In genomic region chr16:68244903-68245853, GRCh38 we compare ENCODE assay signal across 1 cellular context.
TF ChIP-seq lines count a peak whose summit lies in the region.

TSS of gene PLA2G15 (plus strand) at chr16:68245373. CDS start at chr16:68245427, 54 bp downstream.

TF ChIP-seq in K562, 482 proteins besides CTCF, POLR2A, EP300 and RAD21 (continued from another document and continues in another):
- TF ChIP-seq, protein P1, sequence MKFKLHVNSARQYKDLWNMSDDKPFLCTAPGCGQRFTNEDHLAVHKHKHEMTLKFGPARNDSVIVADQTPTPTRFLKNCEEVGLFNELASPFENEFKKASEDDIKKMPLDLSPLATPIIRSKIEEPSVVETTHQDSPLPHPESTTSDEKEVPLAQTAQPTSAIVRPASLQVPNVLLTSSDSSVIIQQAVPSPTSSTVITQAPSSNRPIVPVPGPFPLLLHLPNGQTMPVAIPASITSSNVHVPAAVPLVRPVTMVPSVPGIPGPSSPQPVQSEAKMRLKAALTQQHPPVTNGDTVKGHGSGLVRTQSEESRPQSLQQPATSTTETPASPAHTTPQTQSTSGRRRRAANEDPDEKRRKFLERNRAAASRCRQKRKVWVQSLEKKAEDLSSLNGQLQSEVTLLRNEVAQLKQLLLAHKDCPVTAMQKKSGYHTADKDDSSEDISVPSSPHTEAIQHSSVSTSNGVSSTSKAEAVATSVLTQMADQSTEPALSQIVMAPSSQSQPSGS (CRISPR knock-in tag; IDR thresholded peaks at IDR 0.05): no peak
- TF ChIP-seq TAF15 (IDR thresholded peaks at IDR 0.05; ENCODE audit: low read depth, low read length) (no peak), CCNT2 (IDR thresholded peaks at IDR 0.05; ENCODE audit: borderline replicate concordance, extremely low read depth, insufficient read length, low read depth, low read length) (peak; percentile 82), STAT5A (IDR thresholded peaks at IDR 0.05; ENCODE audit: borderline replicate concordance, low read length) (no peak), RB1 (IDR thresholded peaks at IDR 0.05; ENCODE audit: low read depth) (peak; percentile 60; the same call in 1 of the 2 replicates), POLR2B (IDR thresholded peaks at IDR 0.05; ENCODE audit: low read depth, partially characterized antibody) (peak; percentile 33), ZNF436 (CRISPR knock-in tag; IDR thresholded peaks at IDR 0.05) (no peak), BHLHE40 (IDR thresholded peaks at IDR 0.05; ENCODE audit: low read length) (peak; percentile 0; the same call in 1 of the 2 replicates), MEF2A (IDR thresholded peaks at IDR 0.05; ENCODE audit: control insufficient read depth, low read depth, low read length) (no peak), ZNF766 (CRISPR knock-in tag; conservative IDR thresholded peaks at IDR 0.05) (no peak), POLR2AphosphoS5 (IDR thresholded peaks at IDR 0.05; ENCODE audit: control insufficient read depth, insufficient read depth, low read depth, low read length) (no peak; the same call in 1 of the 2 replicates), HOXB6 (CRISPR knock-in tag; IDR thresholded peaks at IDR 0.05; ENCODE audit: borderline replicate concordance) (no peak), EP400 (IDR thresholded peaks at IDR 0.05) (peak; percentile 66; the same call in 1 of the 2 replicates), ZSCAN32 (CRISPR knock-in tag; IDR thresholded peaks at IDR 0.05) (no peak), KHSRP (IDR thresholded peaks at IDR 0.05) (no peak), NELFE (IDR thresholded peaks at IDR 0.05; ENCODE audit: insufficient read depth, insufficient read length) (no peak), GATAD2B (IDR thresholded peaks at IDR 0.05; ENCODE audit: borderline replicate concordance) (no peak), TSC22D4 (tag; IDR thresholded peaks at IDR 0.05) (no peak), RFX7 (CRISPR knock-in tag; IDR thresholded peaks at IDR 0.05) (no peak), FOXA1 (IDR thresholded peaks at IDR 0.05; ENCODE audit: borderline replicate concordance) (no peak), CCAR2 (IDR thresholded peaks at IDR 0.05; ENCODE audit: low read depth, low read length) (no peak), RBM14 (IDR thresholded peaks at IDR 0.05; ENCODE audit: borderline replicate concordance, insufficient read depth, low read depth, low read length) (no peak), SMARCB1 (IDR thresholded peaks at IDR 0.05; ENCODE audit: insufficient read length, low read depth) (no peak), ZNF707 (CRISPR knock-in tag; conservative IDR thresholded peaks at IDR 0.05) (no peak), HNRNPLL (IDR thresholded peaks at IDR 0.05; ENCODE audit: low read depth, low read length, poor library complexity, severe bottlenecking) (peak; percentile 31), TRIM24 (IDR thresholded peaks at IDR 0.05) (no peak; a peak in 1 of 4 replicates), MECOM (CRISPR knock-in tag; IDR thresholded peaks at IDR 0.05) (no peak), ZNF77 (CRISPR knock-in tag; IDR thresholded peaks at IDR 0.05) (no peak), ZNF24 (IDR thresholded peaks at IDR 0.05) (no peak), JUN (IDR thresholded peaks at IDR 0.05; ENCODE audit: borderline replicate concordance, low read depth, low read length) (0 out of 2 replicates have a peak, but pooled peaks have one; percentile 16), JUN (CRISPR knock-in tag; IDR thresholded peaks at IDR 0.05; ENCODE audit: borderline replicate concordance) (no peak), TOE1 (IDR thresholded peaks at IDR 0.05; ENCODE audit: borderline replicate concordance) (peak; percentile 84; the same call in 1 of the 2 replicates), TOE1 (CRISPR knock-in tag; IDR thresholded peaks at IDR 0.05; ENCODE audit: borderline replicate concordance, low read depth) (no peak), ETS2 (tag; IDR thresholded peaks at IDR 0.05; ENCODE audit: borderline replicate concordance, poor library complexity, severe bottlenecking) (no peak), MCM3 (IDR thresholded peaks at IDR 0.05) (no peak), GTF2E2 (tag; IDR thresholded peaks at IDR 0.05) (no peak), KDM2B (CRISPR knock-in tag; IDR thresholded peaks at IDR 0.05) (no peak), CBFB (CRISPR knock-in tag; IDR thresholded peaks at IDR 0.05) (no peak), KLF16 (IDR thresholded peaks at IDR 0.05) (peak; percentile 85), CBFA2T3 (IDR thresholded peaks at IDR 0.05) (no peak), HES1 (IDR thresholded peaks at IDR 0.05; ENCODE audit: low read depth) (no peak), RNF2 (IDR thresholded peaks at IDR 0.05) (0 out of 2 replicates have a peak, but pooled peaks have one; percentile 15), ZNF347 (CRISPR knock-in tag; IDR thresholded peaks at IDR 0.05; ENCODE audit: low read depth) (no peak), EZH2 (IDR thresholded peaks at IDR 0.05; ENCODE audit: borderline replicate concordance, low read depth, low read length) (no peak), HOMEZ (CRISPR knock-in tag; IDR thresholded peaks at IDR 0.05) (no peak), PML (IDR thresholded peaks at IDR 0.05; ENCODE audit: low read length) (peak; percentile 17; the same call in 1 of the 2 replicates), ZNF696 (CRISPR knock-in tag; conservative IDR thresholded peaks at IDR 0.05) (no peak), NONO (IDR thresholded peaks at IDR 0.05; ENCODE audit: low read depth in 2 of 2, low read length in 1 of 2) (no peak), DACH1 (IDR thresholded peaks at IDR 0.05; ENCODE audit: partially characterized antibody) (peak; percentile 6)
- TF ChIP-seq, protein P2, sequence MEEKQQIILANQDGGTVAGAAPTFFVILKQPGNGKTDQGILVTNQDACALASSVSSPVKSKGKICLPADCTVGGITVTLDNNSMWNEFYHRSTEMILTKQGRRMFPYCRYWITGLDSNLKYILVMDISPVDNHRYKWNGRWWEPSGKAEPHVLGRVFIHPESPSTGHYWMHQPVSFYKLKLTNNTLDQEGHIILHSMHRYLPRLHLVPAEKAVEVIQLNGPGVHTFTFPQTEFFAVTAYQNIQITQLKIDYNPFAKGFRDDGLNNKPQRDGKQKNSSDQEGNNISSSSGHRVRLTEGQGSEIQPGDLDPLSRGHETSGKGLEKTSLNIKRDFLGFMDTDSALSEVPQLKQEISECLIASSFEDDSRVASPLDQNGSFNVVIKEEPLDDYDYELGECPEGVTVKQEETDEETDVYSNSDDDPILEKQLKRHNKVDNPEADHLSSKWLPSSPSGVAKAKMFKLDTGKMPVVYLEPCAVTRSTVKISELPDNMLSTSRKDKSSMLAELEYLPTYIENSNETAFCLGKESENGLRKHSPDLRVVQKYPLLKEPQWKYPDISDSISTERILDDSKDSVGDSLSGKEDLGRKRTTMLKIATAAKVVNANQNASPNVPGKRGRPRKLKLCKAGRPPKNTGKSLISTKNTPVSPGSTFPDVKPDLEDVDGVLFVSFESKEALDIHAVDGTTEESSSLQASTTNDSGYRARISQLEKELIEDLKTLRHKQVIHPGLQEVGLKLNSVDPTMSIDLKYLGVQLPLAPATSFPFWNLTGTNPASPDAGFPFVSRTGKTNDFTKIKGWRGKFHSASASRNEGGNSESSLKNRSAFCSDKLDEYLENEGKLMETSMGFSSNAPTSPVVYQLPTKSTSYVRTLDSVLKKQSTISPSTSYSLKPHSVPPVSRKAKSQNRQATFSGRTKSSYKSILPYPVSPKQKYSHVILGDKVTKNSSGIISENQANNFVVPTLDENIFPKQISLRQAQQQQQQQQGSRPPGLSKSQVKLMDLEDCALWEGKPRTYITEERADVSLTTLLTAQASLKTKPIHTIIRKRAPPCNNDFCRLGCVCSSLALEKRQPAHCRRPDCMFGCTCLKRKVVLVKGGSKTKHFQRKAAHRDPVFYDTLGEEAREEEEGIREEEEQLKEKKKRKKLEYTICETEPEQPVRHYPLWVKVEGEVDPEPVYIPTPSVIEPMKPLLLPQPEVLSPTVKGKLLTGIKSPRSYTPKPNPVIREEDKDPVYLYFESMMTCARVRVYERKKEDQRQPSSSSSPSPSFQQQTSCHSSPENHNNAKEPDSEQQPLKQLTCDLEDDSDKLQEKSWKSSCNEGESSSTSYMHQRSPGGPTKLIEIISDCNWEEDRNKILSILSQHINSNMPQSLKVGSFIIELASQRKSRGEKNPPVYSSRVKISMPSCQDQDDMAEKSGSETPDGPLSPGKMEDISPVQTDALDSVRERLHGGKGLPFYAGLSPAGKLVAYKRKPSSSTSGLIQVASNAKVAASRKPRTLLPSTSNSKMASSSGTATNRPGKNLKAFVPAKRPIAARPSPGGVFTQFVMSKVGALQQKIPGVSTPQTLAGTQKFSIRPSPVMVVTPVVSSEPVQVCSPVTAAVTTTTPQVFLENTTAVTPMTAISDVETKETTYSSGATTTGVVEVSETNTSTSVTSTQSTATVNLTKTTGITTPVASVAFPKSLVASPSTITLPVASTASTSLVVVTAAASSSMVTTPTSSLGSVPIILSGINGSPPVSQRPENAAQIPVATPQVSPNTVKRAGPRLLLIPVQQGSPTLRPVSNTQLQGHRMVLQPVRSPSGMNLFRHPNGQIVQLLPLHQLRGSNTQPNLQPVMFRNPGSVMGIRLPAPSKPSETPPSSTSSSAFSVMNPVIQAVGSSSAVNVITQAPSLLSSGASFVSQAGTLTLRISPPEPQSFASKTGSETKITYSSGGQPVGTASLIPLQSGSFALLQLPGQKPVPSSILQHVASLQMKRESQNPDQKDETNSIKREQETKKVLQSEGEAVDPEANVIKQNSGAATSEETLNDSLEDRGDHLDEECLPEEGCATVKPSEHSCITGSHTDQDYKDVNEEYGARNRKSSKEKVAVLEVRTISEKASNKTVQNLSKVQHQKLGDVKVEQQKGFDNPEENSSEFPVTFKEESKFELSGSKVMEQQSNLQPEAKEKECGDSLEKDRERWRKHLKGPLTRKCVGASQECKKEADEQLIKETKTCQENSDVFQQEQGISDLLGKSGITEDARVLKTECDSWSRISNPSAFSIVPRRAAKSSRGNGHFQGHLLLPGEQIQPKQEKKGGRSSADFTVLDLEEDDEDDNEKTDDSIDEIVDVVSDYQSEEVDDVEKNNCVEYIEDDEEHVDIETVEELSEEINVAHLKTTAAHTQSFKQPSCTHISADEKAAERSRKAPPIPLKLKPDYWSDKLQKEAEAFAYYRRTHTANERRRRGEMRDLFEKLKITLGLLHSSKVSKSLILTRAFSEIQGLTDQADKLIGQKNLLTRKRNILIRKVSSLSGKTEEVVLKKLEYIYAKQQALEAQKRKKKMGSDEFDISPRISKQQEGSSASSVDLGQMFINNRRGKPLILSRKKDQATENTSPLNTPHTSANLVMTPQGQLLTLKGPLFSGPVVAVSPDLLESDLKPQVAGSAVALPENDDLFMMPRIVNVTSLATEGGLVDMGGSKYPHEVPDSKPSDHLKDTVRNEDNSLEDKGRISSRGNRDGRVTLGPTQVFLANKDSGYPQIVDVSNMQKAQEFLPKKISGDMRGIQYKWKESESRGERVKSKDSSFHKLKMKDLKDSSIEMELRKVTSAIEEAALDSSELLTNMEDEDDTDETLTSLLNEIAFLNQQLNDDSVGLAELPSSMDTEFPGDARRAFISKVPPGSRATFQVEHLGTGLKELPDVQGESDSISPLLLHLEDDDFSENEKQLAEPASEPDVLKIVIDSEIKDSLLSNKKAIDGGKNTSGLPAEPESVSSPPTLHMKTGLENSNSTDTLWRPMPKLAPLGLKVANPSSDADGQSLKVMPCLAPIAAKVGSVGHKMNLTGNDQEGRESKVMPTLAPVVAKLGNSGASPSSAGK (IDR thresholded peaks at IDR 0.05): peak; percentile 45; the same call in 1 of the 2 replicates
- TF ChIP-seq, protein P3, sequence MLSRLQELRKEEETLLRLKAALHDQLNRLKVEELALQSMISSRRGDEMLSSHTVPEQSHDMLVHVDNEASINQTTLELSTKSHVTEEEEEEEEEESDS (CRISPR knock-in tag; IDR thresholded peaks at IDR 0.05): no peak
- TF ChIP-seq, protein P4, sequence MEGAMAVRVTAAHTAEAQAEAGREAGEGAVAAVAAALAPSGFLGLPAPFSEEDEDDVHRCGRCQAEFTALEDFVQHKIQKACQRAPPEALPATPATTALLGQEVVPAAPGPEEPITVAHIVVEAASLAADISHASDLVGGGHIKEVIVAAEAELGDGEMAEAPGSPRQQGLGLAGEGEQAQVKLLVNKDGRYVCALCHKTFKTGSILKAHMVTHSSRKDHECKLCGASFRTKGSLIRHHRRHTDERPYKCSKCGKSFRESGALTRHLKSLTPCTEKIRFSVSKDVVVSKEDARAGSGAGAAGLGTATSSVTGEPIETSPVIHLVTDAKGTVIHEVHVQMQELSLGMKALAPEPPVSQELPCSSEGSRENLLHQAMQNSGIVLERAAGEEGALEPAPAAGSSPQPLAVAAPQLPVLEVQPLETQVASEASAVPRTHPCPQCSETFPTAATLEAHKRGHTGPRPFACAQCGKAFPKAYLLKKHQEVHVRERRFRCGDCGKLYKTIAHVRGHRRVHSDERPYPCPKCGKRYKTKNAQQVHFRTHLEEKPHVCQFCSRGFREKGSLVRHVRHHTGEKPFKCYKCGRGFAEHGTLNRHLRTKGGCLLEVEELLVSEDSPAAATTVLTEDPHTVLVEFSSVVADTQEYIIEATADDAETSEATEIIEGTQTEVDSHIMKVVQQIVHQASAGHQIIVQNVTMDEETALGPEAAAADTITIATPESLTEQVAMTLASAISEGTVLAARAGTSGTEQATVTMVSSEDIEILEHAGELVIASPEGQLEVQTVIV (CRISPR knock-in tag; IDR thresholded peaks at IDR 0.05; ENCODE audit: borderline replicate concordance): no peak
- TF ChIP-seq, protein P5, sequence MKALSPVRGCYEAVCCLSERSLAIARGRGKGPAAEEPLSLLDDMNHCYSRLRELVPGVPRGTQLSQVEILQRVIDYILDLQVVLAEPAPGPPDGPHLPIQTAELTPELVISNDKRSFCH (CRISPR knock-in tag; IDR thresholded peaks at IDR 0.05): no peak
- TF ChIP-seq, protein P5 (tag; IDR thresholded peaks at IDR 0.05): no peak
